Comparison of ENCODE assay signal across 22 cellular contexts in the genomic region with DNA sequence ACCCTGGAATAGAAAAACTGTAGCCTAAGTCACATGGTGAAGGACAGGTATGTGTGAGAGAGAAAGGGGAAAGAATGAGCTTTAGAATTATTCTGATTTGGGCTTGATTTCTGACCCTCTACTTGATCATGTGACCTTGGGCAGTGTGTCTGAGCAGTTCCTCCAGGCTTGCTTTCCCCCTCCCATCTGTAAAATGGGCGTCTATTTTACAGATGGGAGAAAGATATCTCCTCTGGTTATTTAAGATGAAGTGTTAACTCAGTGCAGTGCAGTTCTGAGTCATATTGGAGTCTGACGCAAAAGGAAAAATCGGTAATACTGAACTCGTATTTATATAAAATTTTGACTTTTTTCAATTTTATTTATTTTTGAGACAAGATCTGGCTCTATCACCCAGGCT. TPM values are rescaled to one million over a fixed set of nuclear protein-coding genes. Genes with fewer than 3 reads are reported as not detected.
DNase-seq lines count a peak whose midpoint lies in the region; ATAC-seq, FAIRE-seq and TF ChIP-seq lines count a peak whose summit lies in the region.
"Had no signal": no experiment of that assay in that cellular context is flagged by ENCODE, and none has a peak within 500 bp of the region (broad histone marks: within the 10 kb centered on the region; RNA-seq: fewer than 3 reads in every experiment).

No MANE protein-coding gene starts in this region.

- peak; percentile 33 for FAIRE-seq in endothelial cell of umbilical vein (lab: Jason Lieb, UNC)
- FAIRE-seq: D721Med, GM12892, GM19239 had no signal

- ATAC-seq in activated CD4-positive, alpha-beta T cell treated with anti-CD3 and anti-CD28 coated beads for 36 hours = peak; percentile 56
- ATAC-seq in activated naive CD4-positive, alpha-beta T cell treated with anti-CD3 and anti-CD28 coated beads, Interleukin-2, amount 50 U/mL, for 72 hours = peak; percentile 20 to 37
- no peak for ATAC-seq in HG03457 (IDR thresholded peaks at IDR 0.05; ENCODE audit: unreplicated experiment)
- ATAC-seq: CD8-positive, alpha-beta T cell had no signal

- BruUV-seq in endothelial cell of umbilical vein (replicated peaks; lab: Mats Ljungman, UMichigan) = no TSS peak

- H3K9ac ChIP-seq in endothelial cell of umbilical vein (replicated peaks; ENCODE audit: extremely low read depth, insufficient read depth, low read length) = no peak overlapping the region

- H3K27me3 ChIP-seq in endothelial cell of umbilical vein (ENCODE audit: control insufficient read depth in 2 of 2, insufficient read depth in 2 of 2, low read length in 2 of 2) = peaks cover 0 to 1% of the 10 kb centered on the region in 2 experiments

- H3K4me3 ChIP-seq in endothelial cell of umbilical vein (replicated peaks in 1 of 3; ENCODE audit: insufficient read depth in 1 of 3, low read depth in 1 of 3, low read length in 3 of 3) = no peak overlapping the region

- no peak overlapping the region for H2AFZ ChIP-seq in endothelial cell of umbilical vein (ENCODE audit: low read depth, low read length)

- peaks cover 16% of the 10 kb centered on the region for H3K4me1 Mint-ChIP-seq in activated CD4-positive, alpha-beta T cell treated with anti-CD3 and anti-CD28 coated beads for 36 hours

- no peak for TF ChIP-seq CTCF in endothelial cell of umbilical vein (IDR thresholded peaks at IDR 0.05; ENCODE audit: extremely low read depth in 1 of 2, insufficient read depth in 1 of 2, low read depth in 1 of 2, low read length in 2 of 2)

- TF ChIP-seq POLR2A in endothelial cell of umbilical vein (IDR thresholded peaks at IDR 0.05; ENCODE audit: low read depth, low read length) = no peak

- H4K20me1 ChIP-seq in endothelial cell of umbilical vein (replicated peaks; ENCODE audit: control insufficient read depth, extremely low read depth, insufficient read depth, low read length) = no peaks in the 10 kb centered on the region

- H3K9me1 ChIP-seq in endothelial cell of umbilical vein (replicated peaks; ENCODE audit: control insufficient read depth, extremely low read depth, insufficient read depth, low read length) = no peaks in the 10 kb centered on the region

- CTCF ChIA-PET in activated CD4-positive, alpha-beta T cell treated with anti-CD3 and anti-CD28 coated beads for 36 hours (lab: Charles Lee) = interaction anchor here (0.5 to 12.9 kb wide), 16 partner anchors 21 to 262 kb away, joined by 3 to 309 read pairs (median 8); partner anchors contain the start of gene LMOD3
- CTCF ChIA-PET in endothelial cell of umbilical vein (lab: Charles Lee) = interaction anchor here (0.8 to 9.7 kb wide), 22 partner anchors 10 to 511 kb away, joined by 3 to 230 read pairs (median 12); partner anchors contain the start of genes FRMD4B and LMOD3

- no peaks in the 10 kb centered on the region for H3K36me3 ChIP-seq in endothelial cell of umbilical vein (ENCODE audit: control insufficient read depth in 2 of 2, extremely low read depth in 1 of 2, insufficient read depth in 2 of 2, low read length in 2 of 2)

- no peaks in the 10 kb centered on the region for H3K9me3 ChIP-seq in endothelial cell of umbilical vein (replicated peaks; ENCODE audit: control insufficient read depth, insufficient read depth, low read length)

- H3K27me3 Mint-ChIP-seq in activated CD4-positive, alpha-beta T cell treated with anti-CD3 and anti-CD28 coated beads for 36 hours = no peaks in the 10 kb centered on the region

- H3K79me2 ChIP-seq in endothelial cell of umbilical vein (ENCODE audit: control insufficient read depth, insufficient read depth, low read length) = no peaks in the 10 kb centered on the region

- no peak overlapping the region for H3K4me2 ChIP-seq in endothelial cell of umbilical vein (ENCODE audit: insufficient read depth, low read length)

- H3K4me3 Mint-ChIP-seq in activated CD4-positive, alpha-beta T cell treated with anti-CD3 and anti-CD28 coated beads for 36 hours = no peak overlapping the region
- H3K4me3 Mint-ChIP-seq: CD14-positive monocyte; CD8-positive, alpha-beta T cell; H9 had no signal

- intact Hi-C loops in activated CD4-positive, alpha-beta T cell treated with anti-CD3 and anti-CD28 coated beads for 36 hours (cut with DNase I, micrococcal nuclease) = loop anchor here (2.0 to 5.0 kb wide), 3 partner anchors 52 to 510 kb away; no protein-coding TSS in a partner anchor
- intact Hi-C loops in endothelial cell of umbilical vein (cut with micrococcal nuclease) = loop anchor here (2.0 to 5.0 kb wide), 3 partner anchors 38 to 127 kb away; partner anchors contain the start of gene LMOD3

- H3K9me3 Mint-ChIP-seq in activated CD4-positive, alpha-beta T cell treated with anti-CD3 and anti-CD28 coated beads for 36 hours (ENCODE audit: low read depth) = no peaks in the 10 kb centered on the region
- H3K9me3 Mint-ChIP-seq in activated naive CD4-positive, alpha-beta T cell treated with anti-CD3 and anti-CD28 coated beads, Interleukin-2, amount 50 U/mL, for 72 hours = no peaks in the 10 kb centered on the region
- H3K9me3 Mint-ChIP-seq: CD14-positive monocyte; CD8-positive, alpha-beta T cell; H9 had no signal

- no peak overlapping the region for H3K27ac ChIP-seq in endothelial cell of umbilical vein (ENCODE audit: insufficient read depth, low read depth, low read length)
- H3K27ac ChIP-seq: 22Rv1 had no signal

- POLR2A ChIA-PET in activated CD4-positive, alpha-beta T cell treated with anti-CD3 and anti-CD28 coated beads for 36 hours (lab: Charles Lee) = no interaction called here
- POLR2A ChIA-PET in endothelial cell of umbilical vein (lab: Charles Lee) = no interaction called here

- no peaks in the 10 kb centered on the region for H3K4me1 ChIP-seq in endothelial cell of umbilical vein (ENCODE audit: control insufficient read depth, extremely low read depth, insufficient read depth, low read length)

- dilution Hi-C loops in endothelial cell of umbilical vein (cut with MboI; ENCODE audit: extremely low pct_ligation_motif_present, low sequenced_read_pairs) = loop anchor here (25.0 kb wide), 1 partner anchor 252 kb away; no protein-coding TSS in a partner anchor

- no peak overlapping the region for H3K27ac Mint-ChIP-seq in activated CD4-positive, alpha-beta T cell treated with anti-CD3 and anti-CD28 coated beads for 36 hours
- no peak overlapping the region for H3K27ac Mint-ChIP-seq in activated naive CD4-positive, alpha-beta T cell treated with anti-CD3 and anti-CD28 coated beads, Interleukin-2, amount 50 U/mL, for 72 hours
- H3K27ac Mint-ChIP-seq: CD8-positive, alpha-beta T cell; H9 had no signal

- DNase-seq in activated CD4-positive, alpha-beta T cell treated with anti-CD3 and anti-CD28 coated beads for 36 hours = no peak
- no peak for DNase-seq in activated CD4-positive, alpha-beta T cell treated with anti-CD3 and anti-CD28 coated beads for 1 hour
- no peak for DNase-seq in activated naive CD4-positive, alpha-beta T cell treated with anti-CD3 and anti-CD28 coated beads, Interleukin-2, amount 50 U/mL, for 72 hours (ENCODE audit: low spot score in 2 of 2)
- no peak for DNase-seq in activated naive CD4-positive, alpha-beta T cell treated with anti-CD3 and anti-CD28 coated beads, Interleukin-2, amount 50 U/mL, for 16 hours
- peak; percentile 13 for DNase-seq in OCI-M1 (lab: John Stamatoyannopoulos, UW)
- no peak for DNase-seq in endothelial cell of umbilical vein (ENCODE audit: low read depth, low spot score)
- DNase-seq in T1000 (lab: John Stamatoyannopoulos, UW) = no peak
- DNase-seq: CD8-positive, alpha-beta T cell; COR-L47; DMS153; DMS79 treated with DMSO at 0.1 percent for 48 hours; GDM1; GOT3; H9 had no signal

- no peaks in the 10 kb centered on the region for H3K36me3 Mint-ChIP-seq in activated CD4-positive, alpha-beta T cell treated with anti-CD3 and anti-CD28 coated beads for 36 hours (ENCODE audit: low read depth)
- H3K36me3 Mint-ChIP-seq in activated naive CD4-positive, alpha-beta T cell treated with anti-CD3 and anti-CD28 coated beads, Interleukin-2, amount 50 U/mL, for 72 hours = no peaks in the 10 kb centered on the region
- H3K36me3 Mint-ChIP-seq: CD14-positive monocyte; CD8-positive, alpha-beta T cell had no signal

TF ChIP-seq in endothelial cell of umbilical vein, 7 proteins besides CTCF, POLR2A, EP300 and RAD21:
- no peak for TF ChIP-seq MYC (IDR thresholded peaks at IDR 0.05; ENCODE audit: low read depth, low read length)
- TF ChIP-seq, protein P1, sequence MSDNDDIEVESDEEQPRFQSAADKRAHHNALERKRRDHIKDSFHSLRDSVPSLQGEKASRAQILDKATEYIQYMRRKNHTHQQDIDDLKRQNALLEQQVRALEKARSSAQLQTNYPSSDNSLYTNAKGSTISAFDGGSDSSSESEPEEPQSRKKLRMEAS (IDR thresholded peaks at IDR 0.05; ENCODE audit: insufficient read depth, insufficient read length) = no peak
- no peak for TF ChIP-seq FOS (IDR thresholded peaks at IDR 0.05; ENCODE audit: borderline replicate concordance, insufficient read depth, low read length)
- no peak for TF ChIP-seq GATA2 (IDR thresholded peaks at IDR 0.05; ENCODE audit: insufficient read depth, insufficient read length, low read depth, low read length)
- TF ChIP-seq JUN (IDR thresholded peaks at IDR 0.05; ENCODE audit: borderline replicate concordance, insufficient read depth, insufficient read length, low read depth) = no peak
- no peak for TF ChIP-seq POLR2AphosphoS5 (IDR thresholded peaks at IDR 0.05; ENCODE audit: insufficient read depth, low read depth, low read length)
- TF ChIP-seq EZH2 (IDR thresholded peaks at IDR 0.05; ENCODE audit: borderline replicate concordance, low read depth, low read length, severe bottlenecking) = no peak

RNA-seq across cellular contexts. Expression of gene LMOD3, which starts 38.1 kb away (rescaled TPM):
- not detected for total RNA-seq in activated CD4-positive, alpha-beta T cell treated with anti-CD3 and anti-CD28 coated beads for 36 hours
- total RNA-seq in activated naive CD4-positive, alpha-beta T cell treated with anti-CD3 and anti-CD28 coated beads, Interleukin-2, amount 50 U/mL, for 72 hours = not detected
- not detected in 2 replicates for total RNA-seq in endothelial cell of umbilical vein
- not detected in 2 replicates for polyA plus RNA-seq in endothelial cell of umbilical vein
- polyA plus RNA-seq in endothelial cell of umbilical vein (2011; cell fraction: cytosol; rRNA removed) = not detected in 2 replicates
- not detected in 2 replicates for polyA plus RNA-seq in endothelial cell of umbilical vein (2011; cell fraction: nucleus; rRNA removed)
- 0.04 and 0.05 TPM in 2 replicates for polyA plus RNA-seq in endothelial cell of umbilical vein (2012)
- not detected in 2 replicates for polyA minus RNA-seq in endothelial cell of umbilical vein
- not detected for polyA minus RNA-seq in endothelial cell of umbilical vein (2011; cell fraction: cytosol; rRNA and poly(A)+ RNA removed)
- polyA minus RNA-seq in endothelial cell of umbilical vein (2011; cell fraction: nucleus; rRNA and poly(A)+ RNA removed) = not detected in 2 replicates
- total RNA-seq: A673; CD8-positive, alpha-beta T cell; H9 had no signal
- polyA plus RNA-seq: BJ, CD14-positive monocyte had no signal
